Comparison of ENCODE assay signal across 1 cellular context in the genomic region with DNA sequence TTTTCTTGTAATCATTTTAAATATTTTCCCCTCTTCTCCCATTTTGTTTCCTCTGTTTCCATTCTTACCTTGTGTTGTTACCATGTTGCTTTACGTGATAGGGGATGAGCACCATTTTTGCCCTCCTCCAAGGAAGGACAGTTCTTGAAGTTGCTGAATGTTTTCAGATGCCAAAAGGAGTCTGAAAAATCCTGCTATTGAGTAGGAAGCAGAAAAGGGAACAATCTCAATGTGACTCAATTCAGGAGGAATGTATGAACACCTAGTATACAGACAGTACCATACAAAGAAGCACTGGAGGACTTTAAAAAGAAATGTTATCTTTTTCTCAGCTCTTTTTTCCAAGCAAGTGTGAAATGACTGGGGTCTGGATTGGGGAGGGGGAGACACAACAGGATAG.
TF ChIP-seq lines count a peak whose summit lies in the region.

No MANE protein-coding gene starts in this region.

TF ChIP-seq in IMR-90, 13 proteins besides CTCF, POLR2A, EP300 and RAD21 (continued from another document):
- TF ChIP-seq, protein P1, sequence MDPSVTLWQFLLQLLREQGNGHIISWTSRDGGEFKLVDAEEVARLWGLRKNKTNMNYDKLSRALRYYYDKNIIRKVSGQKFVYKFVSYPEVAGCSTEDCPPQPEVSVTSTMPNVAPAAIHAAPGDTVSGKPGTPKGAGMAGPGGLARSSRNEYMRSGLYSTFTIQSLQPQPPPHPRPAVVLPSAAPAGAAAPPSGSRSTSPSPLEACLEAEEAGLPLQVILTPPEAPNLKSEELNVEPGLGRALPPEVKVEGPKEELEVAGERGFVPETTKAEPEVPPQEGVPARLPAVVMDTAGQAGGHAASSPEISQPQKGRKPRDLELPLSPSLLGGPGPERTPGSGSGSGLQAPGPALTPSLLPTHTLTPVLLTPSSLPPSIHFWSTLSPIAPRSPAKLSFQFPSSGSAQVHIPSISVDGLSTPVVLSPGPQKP (IDR thresholded peaks at IDR 0.05; ENCODE audit: borderline replicate concordance, low read depth, low read length), result no peak
- TF ChIP-seq SMC3 (IDR thresholded peaks at IDR 0.05; ENCODE audit: low read depth, low read length) (no peak), BHLHE40 (IDR thresholded peaks at IDR 0.05; ENCODE audit: low read depth, low read length) (no peak), CHD1 (IDR thresholded peaks at IDR 0.05; ENCODE audit: low read depth, low read length) (no peak), MAZ (IDR thresholded peaks at IDR 0.05; ENCODE audit: borderline replicate concordance, low read depth, low read length) (no peak), MAFK (IDR thresholded peaks at IDR 0.05; ENCODE audit: low read depth, low read length) (no peak), RFX5 (IDR thresholded peaks at IDR 0.05; ENCODE audit: low read depth, low read length) (no peak)
- TF ChIP-seq, protein P2, sequence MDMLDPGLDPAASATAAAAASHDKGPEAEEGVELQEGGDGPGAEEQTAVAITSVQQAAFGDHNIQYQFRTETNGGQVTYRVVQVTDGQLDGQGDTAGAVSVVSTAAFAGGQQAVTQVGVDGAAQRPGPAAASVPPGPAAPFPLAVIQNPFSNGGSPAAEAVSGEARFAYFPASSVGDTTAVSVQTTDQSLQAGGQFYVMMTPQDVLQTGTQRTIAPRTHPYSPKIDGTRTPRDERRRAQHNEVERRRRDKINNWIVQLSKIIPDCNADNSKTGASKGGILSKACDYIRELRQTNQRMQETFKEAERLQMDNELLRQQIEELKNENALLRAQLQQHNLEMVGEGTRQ (IDR thresholded peaks at IDR 0.05; ENCODE audit: low read depth, low read length), result no peak
